1 cellular context compared by ENCODE assay signal in genomic region chr10:11145498-11145855, GRCh38.
TF ChIP-seq lines count a peak whose summit lies in the region.

No MANE protein-coding gene starts in this region.

TF ChIP-seq in WTC11, 78 proteins besides CTCF, POLR2A, EP300 and RAD21 (continued from another document):
- no peak for TF ChIP-seq ARID4B (CRISPR knock-in tag; IDR thresholded peaks at IDR 0.05; ENCODE audit: borderline replicate concordance)
- no peak for TF ChIP-seq ZNF219 (CRISPR knock-in tag; IDR thresholded peaks at IDR 0.05; ENCODE audit: borderline replicate concordance)
